ENCODE assay signal across 24 cellular contexts in the genomic region with DNA sequence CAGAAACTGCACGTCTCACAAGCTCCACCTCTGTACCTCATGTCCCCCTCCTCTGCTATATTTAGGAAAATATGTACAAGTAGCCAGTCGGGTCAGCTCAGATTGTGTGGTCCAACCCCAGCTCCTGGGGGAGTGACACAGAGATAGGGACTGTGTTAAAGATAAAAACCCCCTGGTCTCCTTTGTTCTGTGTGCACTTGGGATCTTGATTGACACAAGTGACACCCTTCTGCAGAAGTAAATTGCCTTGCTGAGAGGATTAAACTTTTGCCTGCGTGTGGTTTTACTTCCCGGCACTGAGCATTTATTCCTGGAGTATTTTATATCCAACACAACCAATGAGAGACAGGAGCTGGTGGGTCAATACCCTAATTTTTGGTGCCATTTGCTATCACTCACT. TPM values are rescaled to one million over a fixed set of nuclear protein-coding genes. Genes with fewer than 3 reads are reported as not detected.
"Had no signal": no experiment of that assay in that cellular context is flagged by ENCODE, and none has a peak within 500 bp of the region (broad histone marks: within the 10 kb centered on the region; RNA-seq: fewer than 3 reads in every experiment).

No MANE protein-coding gene starts in this region.

- DNase-seq: naive thymus-derived CD4-positive, alpha-beta T cell; natural killer cell; nucleus accumbens; pancreas; psoas muscle; right cardiac atrium; right lobe of liver; sigmoid colon; small intestine; stimulated activated CD4-positive, alpha-beta T cell treated with anti-CD3 and anti-CD28 coated beads, Interleukin-15, amount 100 ng/mL, for 24 hours; stimulated activated CD4-positive, alpha-beta T cell treated with anti-CD3 and anti-CD28 coated beads, Interleukin-2, amount 100 ng/mL, for 24 hours; stimulated activated CD4-positive, alpha-beta T cell treated with anti-CD3 and anti-CD28 coated beads, Interleukin-2, amount 100 ng/mL, for 48 hours; stimulated activated CD4-positive, alpha-beta T cell treated with anti-CD3 and anti-CD28 coated beads, Interleukin-4, amount 100 ng/mL, for 24 hours; stimulated activated naive B cell treated with anti-CD40 and anti-IgM and Interleukin-4, amounts not matched to agents 10 μg/mL and 1 μg/mL and 100 μg/mL, for 72 hours; stimulated activated naive CD4-positive, alpha-beta T cell treated with Interleukin-2 at 50 U/mL for 16 hours; stomach; thyroid gland; trophoblast cell; upper lobe of left lung had no signal

- ATAC-seq: naive thymus-derived CD4-positive, alpha-beta T cell; natural killer cell; pancreas; psoas muscle; right cardiac atrium; right lobe of liver; stimulated activated effector memory CD8-positive, alpha-beta T cell treated with anti-CD3 and anti-CD28 coated beads, Interleukin-12 subunit alpha, Interleukin-12 subunit beta, amount 100 ng/mL, for 72 hours; stimulated activated naive B cell treated with anti-CD40 and anti-IgM and Interleukin-4, amounts not matched to agents 10 μg/mL and 1 μg/mL and 100 μg/mL, for 72 hours had no signal

- H3K36me3 ChIP-seq: neutrophil, pancreas, right lobe of liver, sigmoid colon, stomach, thoracic aorta, thyroid gland, tibial nerve, upper lobe of left lung, vagina had no signal

- H3K9me3 ChIP-seq: neutrophil, pancreas, psoas muscle, right lobe of liver, sigmoid colon, thoracic aorta, thyroid gland, upper lobe of left lung, vagina had no signal

- H3K4me3 ChIP-seq: pancreas, psoas muscle, right lobe of liver, sigmoid colon, stomach, thoracic aorta, thyroid gland, tibial nerve, upper lobe of left lung, vagina had no signal

- H3K27ac ChIP-seq: neutrophil, pancreas, psoas muscle, right lobe of liver, sigmoid colon, stomach, thoracic aorta, thyroid gland, tibial nerve, upper lobe of left lung, vagina had no signal

- H3K27me3 ChIP-seq: pancreas, right lobe of liver, thyroid gland, tibial nerve, upper lobe of left lung, vagina had no signal

RNA-seq across cellular contexts. Expression of a gene that starts 37.5 kb away (rescaled TPM):
- polyA plus RNA-seq: naive thymus-derived CD4-positive, alpha-beta T cell; pancreas; psoas muscle; right cardiac atrium; sigmoid colon; small intestine; stomach had no signal

RNA-seq across cellular contexts. Expression of a gene that starts 45.8 kb away (rescaled TPM):
- polyA plus RNA-seq: naive thymus-derived CD4-positive, alpha-beta T cell had no signal
